Comparison of ENCODE assay signal across 17 cellular contexts in genomic region chr1:226154593-226154992, GRCh38.
"Had no signal": no experiment of that assay in that cellular context is flagged by ENCODE, and none has a peak within 500 bp of the region (broad histone marks: within the 10 kb centered on the region; RNA-seq: fewer than 3 reads in every experiment).

No MANE protein-coding gene starts in this region.

- H3K4me3 Mint-ChIP-seq: activated CD4-positive, alpha-beta T cell treated with anti-CD3 and anti-CD28 coated beads for 36 hours; activated naive CD8-positive, alpha-beta T cell; brain; neural crest cell had no signal

- H3K9me3 Mint-ChIP-seq: brain, neural crest cell had no signal

- H3K27ac Mint-ChIP-seq: activated CD4-positive, alpha-beta T cell treated with anti-CD3 and anti-CD28 coated beads for 36 hours; activated naive CD8-positive, alpha-beta T cell; brain had no signal

- H3K27me3 ChIP-seq: colonic mucosa, left lung, right lobe of liver, stomach had no signal

- H3K9me3 ChIP-seq: colonic mucosa, left lung, psoas muscle, right lobe of liver, stomach had no signal

- H3K4me3 ChIP-seq: colonic mucosa, left lung, psoas muscle, right lobe of liver, stomach had no signal

- DNase-seq: activated CD4-positive, alpha-beta T cell treated with anti-CD3 and anti-CD28 coated beads for 36 hours; activated gamma-delta T cell; central memory CD4-positive, alpha-beta T cell; colonic mucosa; erythroblast; left lung; mammary epithelial cell; psoas muscle; right lobe of liver; small intestine; stimulated activated CD4-positive, alpha-beta T cell treated with anti-CD3 and anti-CD28 coated beads, Interleukin-15, amount 100 ng/mL, for 24 hours; stimulated activated CD4-positive, alpha-beta T cell treated with anti-CD3 and anti-CD28 coated beads, Interleukin-4, amount 100 ng/mL, for 1 hour; stomach; trophoblast cell had no signal

- ATAC-seq: activated CD4-positive, alpha-beta T cell treated with anti-CD3 and anti-CD28 coated beads for 36 hours; left lung; psoas muscle; right lobe of liver had no signal

- H3K4me1 ChIP-seq: colonic mucosa, left lung, psoas muscle, right lobe of liver had no signal

- H3K27ac ChIP-seq: colonic mucosa, left lung, psoas muscle, right lobe of liver had no signal

- H3K4me1 Mint-ChIP-seq: brain, neural crest cell had no signal

- H3K27me3 Mint-ChIP-seq: activated CD4-positive, alpha-beta T cell treated with anti-CD3 and anti-CD28 coated beads for 36 hours; activated naive CD8-positive, alpha-beta T cell; brain had no signal
